In the genomic region with DNA sequence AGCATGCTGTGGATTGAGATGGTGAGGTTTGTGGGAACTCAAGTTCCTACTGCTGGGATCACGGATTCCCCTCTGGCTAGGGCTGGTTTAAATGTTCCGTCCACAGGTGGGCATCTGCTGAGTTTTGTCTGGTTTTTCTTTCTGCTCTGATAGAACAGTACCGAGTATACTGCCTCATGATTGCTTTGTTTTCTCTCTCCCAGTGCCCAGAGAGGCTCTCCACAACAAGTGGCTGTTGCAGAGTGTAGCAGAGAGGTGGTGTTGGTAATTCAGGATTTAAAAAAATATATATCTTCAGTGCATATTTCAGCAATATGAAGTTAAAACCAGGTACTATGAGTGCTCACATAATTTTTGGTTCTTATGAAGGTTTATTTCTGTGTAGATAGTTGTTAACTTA, we compare ENCODE assay signal across 9 cellular contexts.
"Had no signal": no experiment of that assay in that cellular context is flagged by ENCODE, and none has a peak within 500 bp of the region (broad histone marks: within the 10 kb centered on the region; RNA-seq: fewer than 3 reads in every experiment).

No MANE protein-coding gene starts in this region.

- H3K4me1 Mint-ChIP-seq: GM23338, H9 had no signal

- H3K4me3 ChIP-seq: GM23248, GM23338, HAP-1 had no signal

- DNase-seq: GM23248, GOT3, H7, H9, HCEC 1CT, HFFc6 had no signal

- H3K9me3 Mint-ChIP-seq: GM23338, HFFc6 had no signal

- H3K36me3 ChIP-seq: HAP-1 had no signal

- H3K27ac Mint-ChIP-seq: GM23338, H9, HFFc6 had no signal

- H3K4me1 ChIP-seq: HAP-1 had no signal

- ATAC-seq: GM23338, HCT116 had no signal

- H3K9me3 ChIP-seq: HAP-1 had no signal

- H3K4me3 Mint-ChIP-seq: GM23338, H9, HFFc6 had no signal

- H3K27ac ChIP-seq: GM23248 had no signal
